ENCODE assay signal across 4 cellular contexts in genomic region chr16:52333668-52334067, GRCh38.
DNase-seq lines count a peak whose midpoint lies in the region; ATAC-seq, FAIRE-seq and TF ChIP-seq lines count a peak whose summit lies in the region.
"Not testable (repeated sequence)": the region's sequence is repeated elsewhere in the genome, so short reads cannot be mapped to it uniquely, and the experiment has no call there.

No MANE protein-coding gene starts in this region.

- not testable (repeated sequence) for H3K18ac ChIP-seq in neuronal stem cell (ENCODE audit: low read length)

- not testable (repeated sequence) for H3K4ac ChIP-seq in neuronal stem cell (ENCODE audit: low read length)

- not testable (repeated sequence) for H3K79me2 ChIP-seq in HepG2 (ENCODE audit: insufficient read depth, low read length)

- H3K79me1 ChIP-seq in neuronal stem cell (ENCODE audit: low read depth, low read length), result not testable (repeated sequence)

- H2BK5ac ChIP-seq in neuronal stem cell (ENCODE audit: low read length), result not testable (repeated sequence)

- not testable (repeated sequence) for H3K9me3 ChIP-seq in NT2/D1 (ENCODE audit: insufficient read depth, low read length); HepG2 (ENCODE audit: low read length); neuronal stem cell (replicated peaks in 1 of 2; ENCODE audit: control insufficient read depth in 2 of 2, insufficient read depth in 1 of 2, low read depth in 1 of 2, low read length in 2 of 2)

- H3K4me3 ChIP-seq in NT2/D1 (ENCODE audit: insufficient read length, low read depth); HepG2 (replicated peaks in 1 of 3; ENCODE audit: insufficient read depth in 1 of 3, low read depth in 2 of 3, low read length in 3 of 3); neuronal stem cell (ENCODE audit: low read length in 2 of 2): not testable (repeated sequence)

- intact Hi-C loops in HepG2 (cut with micrococcal nuclease; ENCODE audit: unreplicated experiment), result not testable (repeated sequence)

- BruUV-seq in HepG2 (replicated peaks; lab: Mats Ljungman, UMichigan), result not testable (repeated sequence)

- H3K4me2 ChIP-seq in HepG2 (ENCODE audit: low read depth, low read length); neuronal stem cell (ENCODE audit: insufficient read depth, low read length, poor library complexity, severe bottlenecking): not testable (repeated sequence)

- ATAC-seq in HepG2, result not testable (repeated sequence)

- not testable (repeated sequence) for H3K4me1 ChIP-seq in NT2/D1 (ENCODE audit: insufficient read depth, insufficient read length); HepG2 (ENCODE audit: insufficient read depth, low read length)
- peaks cover 0 to 11% of the 10 kb centered on the region in 2 donors for H3K4me1 ChIP-seq in neuronal stem cell (ENCODE audit: control insufficient read depth in 2 of 2, insufficient read depth in 1 of 2, low read depth in 1 of 2, low read length in 2 of 2)

- H3K23ac ChIP-seq in neuronal stem cell (ENCODE audit: low read depth, low read length, poor library complexity), result not testable (repeated sequence)

- not testable (repeated sequence) for H3K27me3 ChIP-seq in NT2/D1 (ENCODE audit: insufficient read depth, insufficient read length); HepG2 (ENCODE audit: control insufficient read depth in 1 of 2, insufficient read depth in 2 of 2, low read length in 2 of 2); neuronal stem cell (ENCODE audit: control insufficient read depth in 3 of 3, insufficient read depth in 3 of 3, low read depth in 1 of 3, low read length in 3 of 3)

- not testable (repeated sequence) for H2AFZ ChIP-seq in HepG2 (ENCODE audit: low read length)
- peak overlapping the region; percentile 64 for H2AFZ ChIP-seq in neuronal stem cell (ENCODE audit: low read length)

- H2BK120ac ChIP-seq in neuronal stem cell (ENCODE audit: low read depth, low read length), result not testable (repeated sequence)

- peak; percentile 51 for DNase-seq in NT2/D1 (ENCODE audit: low read depth, low spot score)
- peak; percentile 29 for DNase-seq in SK-N-DZ (ENCODE audit: low spot score)
- DNase-seq in HepG2 (ENCODE audit: low spot score); neuronal stem cell (ENCODE audit: low spot score): not testable (repeated sequence)

- H4K8ac ChIP-seq in neuronal stem cell (ENCODE audit: low read depth, low read length), result not testable (repeated sequence)

- H4K91ac ChIP-seq in neuronal stem cell (ENCODE audit: low read depth, low read length, poor library complexity), result not testable (repeated sequence)

- H3K9ac ChIP-seq in NT2/D1 (ENCODE audit: insufficient read length, low read depth); HepG2 (ENCODE audit: insufficient read depth, low read depth, low read length); neuronal stem cell (ENCODE audit: low read depth, low read length, poor library complexity): not testable (repeated sequence)

- not testable (repeated sequence) for H3K36me3 ChIP-seq in NT2/D1 (ENCODE audit: insufficient read depth, insufficient read length, low read length); HepG2 (replicated peaks in 1 of 2; ENCODE audit: control insufficient read depth in 1 of 2, insufficient read depth in 2 of 2, low read length in 2 of 2); neuronal stem cell (replicated peaks in 1 of 2; ENCODE audit: control insufficient read depth in 2 of 2, insufficient read depth in 2 of 2, low read length in 2 of 2)

- in situ Hi-C loops in HepG2 (cut with HindIII; ENCODE audit: extremely low pct_ligation_motif_present, low pct_unique_long_range_greater_than_20kb), result not testable (repeated sequence)

- 57% methylated on average over 7 of the region's 8 CpGs for WGBS in HepG2 (ENCODE audit: low lambda C conversion rate)
- no CpG with 5 or more reads among the region's 8 CpGs for WGBS in neuronal stem cell (ENCODE audit: extremely low coverage in 2 of 2, insufficient read length in 2 of 2, insufficient replicate concordance in 1 of 2), 2 donors

- not testable (repeated sequence) for H2BK12ac ChIP-seq in neuronal stem cell (ENCODE audit: low read length)

- not testable (repeated sequence) for H2BK15ac ChIP-seq in neuronal stem cell (ENCODE audit: low read length)

- TF ChIP-seq CTCF in HepG2 (CRISPR knock-in tag; IDR thresholded peaks at IDR 0.05), result not testable (repeated sequence)

- not testable (repeated sequence) for H2AK5ac ChIP-seq in neuronal stem cell (ENCODE audit: low read depth, low read length)

- not testable (repeated sequence) for TF ChIP-seq EP300 in HepG2 (IDR thresholded peaks at IDR 0.05; ENCODE audit: low read depth in 2 of 2, low read length in 2 of 2); HepG2 (CRISPR knock-in tag; IDR thresholded peaks at IDR 0.05; ENCODE audit: borderline replicate concordance)

- TF ChIP-seq POLR2A in HepG2 (IDR thresholded peaks at IDR 0.05; ENCODE audit: insufficient read depth in 1 of 2, low read depth in 2 of 2, low read length in 2 of 2), result not testable (repeated sequence)

- TF ChIP-seq RAD21 in HepG2 (CRISPR knock-in tag; IDR thresholded peaks at IDR 0.05), result not testable (repeated sequence)

- POLR2A ChIA-PET in HepG2 (lab: Yijun Ruan, JAX), result not testable (repeated sequence)

- CTCF ChIA-PET in HepG2 (lab: Yijun Ruan, JAX; ENCODE audit: low intra/inter-chr PET ratio, low total read pairs), result not testable (repeated sequence)

- not testable (repeated sequence) for FAIRE-seq in HepG2 (lab: Jason Lieb, UNC)

- not testable (repeated sequence) for H3K27ac ChIP-seq in HepG2 (ENCODE audit: extremely low read length, insufficient read depth, low read length); neuronal stem cell (replicated peaks; ENCODE audit: low read length)

- H4K20me1 ChIP-seq in HepG2 (ENCODE audit: insufficient read depth, low read length), result not testable (repeated sequence)

- H3K14ac ChIP-seq in neuronal stem cell (ENCODE audit: low read length), result not testable (repeated sequence)

TF ChIP-seq in HepG2, 621 proteins besides CTCF, POLR2A, EP300 and RAD21:
- TF ChIP-seq ZNF281 (CRISPR knock-in tag; IDR thresholded peaks at IDR 0.05; ENCODE audit: borderline replicate concordance), result peak; percentile 70; the same call in 1 of the 2 replicates
